ENCODE assay signal across 27 cellular contexts in the genomic region with DNA sequence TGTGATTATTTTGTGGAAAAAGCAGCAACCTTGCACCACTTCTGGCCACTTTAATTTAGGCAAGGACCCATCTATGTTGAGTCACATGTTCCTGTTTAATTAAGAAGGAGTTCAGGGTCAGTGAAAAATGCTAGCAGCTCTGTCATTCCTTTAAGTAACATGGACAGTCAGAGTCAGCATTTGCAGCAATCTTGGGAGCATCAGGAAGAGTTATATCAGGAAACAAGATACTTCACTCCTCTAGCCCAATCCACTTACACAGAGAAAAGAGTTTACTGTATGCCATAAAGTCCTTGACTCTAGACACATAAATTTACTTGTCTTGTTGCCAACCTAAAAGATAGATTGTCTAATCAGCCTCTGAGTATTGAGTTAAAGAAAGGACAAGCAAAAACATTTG.
"Had no signal": no experiment of that assay in that cellular context is flagged by ENCODE, and none has a peak within 500 bp of the region (broad histone marks: within the 10 kb centered on the region; RNA-seq: fewer than 3 reads in every experiment).

No MANE protein-coding gene starts in this region.

- H3K36me3 Mint-ChIP-seq: brain; neural progenitor cell; stimulated activated effector memory CD8-positive, alpha-beta T cell treated with anti-CD3 and anti-CD28 coated beads, Interleukin-12 subunit alpha, Interleukin-12 subunit beta, amount 100 ng/mL, for 72 hours had no signal

- H3K4me1 ChIP-seq: foreskin keratinocyte, neural progenitor cell, testis, upper lobe of left lung had no signal

- H3K4me3 Mint-ChIP-seq: activated CD4-positive, alpha-beta T cell treated with anti-CD3 and anti-CD28 coated beads, Interleukin-2, amount 10 ng/mL, durations not matched to agents 24 days and 14 days; activated CD8-positive, alpha-beta T cell treated with anti-CD3 and anti-CD28 coated beads for 36 hours; activated T-cell treated with anti-CD3 and anti-CD28 coated beads, Interleukin-2, amount 50 U/mL, for 24 hours; brain; neural progenitor cell; stimulated activated effector memory CD8-positive, alpha-beta T cell treated with anti-CD3 and anti-CD28 coated beads, Interleukin-12 subunit alpha, Interleukin-12 subunit beta, amount 100 ng/mL, for 72 hours; T-helper 2 cell treated with Interferon-gamma antibody and Interleukin-4, amounts not matched to agents 5 μg/mL and 100 μg/mL, for 36 hours had no signal

- H3K4me1 Mint-ChIP-seq: activated CD4-positive, alpha-beta T cell treated with anti-CD3 and anti-CD28 coated beads, Interleukin-2, amount 10 ng/mL, durations not matched to agents 24 days and 14 days; stimulated activated effector memory CD8-positive, alpha-beta T cell treated with anti-CD3 and anti-CD28 coated beads, Interleukin-12 subunit alpha, Interleukin-12 subunit beta, amount 100 ng/mL, for 72 hours had no signal

- H2AFZ ChIP-seq: hepatocyte, neural progenitor cell had no signal

- H3K9me3 ChIP-seq: ovary, stomach, testis, upper lobe of left lung had no signal

- H3K4me2 ChIP-seq: hepatocyte, neural progenitor cell had no signal

- H3K9ac ChIP-seq: neural progenitor cell had no signal

- H3K36me3 ChIP-seq: neural progenitor cell, ovary, stomach, upper lobe of left lung had no signal

- H3K4me3 ChIP-seq: dorsolateral prefrontal cortex, hepatocyte, lung, neural progenitor cell, ovary, stomach, testis, upper lobe of left lung had no signal

- H3K27me3 ChIP-seq: dorsolateral prefrontal cortex, foreskin keratinocyte, hepatocyte, neural progenitor cell, ovary, stomach, testis, upper lobe of left lung had no signal

- H3K9me3 Mint-ChIP-seq: activated CD4-positive, alpha-beta T cell treated with anti-CD3 and anti-CD28 coated beads, Interleukin-2, amount 10 ng/mL, durations not matched to agents 24 days and 14 days; activated CD8-positive, alpha-beta T cell treated with anti-CD3 and anti-CD28 coated beads for 36 hours; activated T-cell treated with anti-CD3 and anti-CD28 coated beads, Interleukin-2, amount 50 U/mL, for 24 hours; activated T-helper 2 cell treated with anti-CD3 and anti-CD28 coated beads, Interferon-gamma antibody, Interleukin-2, Interleukin-4, amounts not matched to agents 10 μg/mL and 5 μg/mL and 100 μg/mL, durations not matched to agents 14 hours and 24 hours and 36 hours; brain; neural progenitor cell; stimulated activated effector memory CD8-positive, alpha-beta T cell treated with anti-CD3 and anti-CD28 coated beads, Interleukin-12 subunit alpha, Interleukin-12 subunit beta, amount 100 ng/mL, for 72 hours; T-helper 2 cell treated with Interferon-gamma antibody and Interleukin-4, amounts not matched to agents 5 μg/mL and 100 μg/mL, for 36 hours had no signal

- DNase-seq: activated CD4-positive, alpha-beta T cell treated with anti-CD3 and anti-CD28 coated beads, Interleukin-2, amount 10 ng/mL, durations not matched to agents 24 days and 14 days; activated CD4-positive, CD25-positive, alpha-beta regulatory T cell; activated CD8-positive, alpha-beta T cell treated with anti-CD3 and anti-CD28 coated beads for 36 hours; activated naive CD4-positive, alpha-beta T cell treated with Interleukin-2 at 50 U/mL for 16 hours; activated T-cell treated with anti-CD3 and anti-CD28 coated beads, Interleukin-2, amount 50 U/mL, for 24 hours; anterior cingulate cortex; central memory CD4-positive, alpha-beta T cell; dorsolateral prefrontal cortex; foreskin keratinocyte; left cardiac atrium; midbrain; ovary; stimulated activated CD4-positive, alpha-beta T cell treated with anti-CD3 and anti-CD28 coated beads, Interleukin-4, amount 100 ng/mL, for 24 hours; stomach; testis; upper lobe of left lung had no signal

- H3K27ac ChIP-seq: dorsolateral prefrontal cortex, epithelial cell of prostate, foreskin keratinocyte, hepatocyte, neural progenitor cell, ovary, stomach, testis, upper lobe of left lung had no signal

- ATAC-seq: activated CD8-positive, alpha-beta T cell treated with anti-CD3 and anti-CD28 coated beads for 36 hours; foreskin keratinocyte; left cardiac atrium; stimulated activated effector memory CD8-positive, alpha-beta T cell treated with anti-CD3 and anti-CD28 coated beads, Interleukin-12 subunit alpha, Interleukin-12 subunit beta, amount 100 ng/mL, for 72 hours had no signal

- H3K27me3 Mint-ChIP-seq: activated CD4-positive, alpha-beta T cell treated with anti-CD3 and anti-CD28 coated beads, Interleukin-2, amount 10 ng/mL, durations not matched to agents 24 days and 14 days; activated CD8-positive, alpha-beta T cell treated with anti-CD3 and anti-CD28 coated beads for 36 hours; activated T-cell treated with anti-CD3 and anti-CD28 coated beads, Interleukin-2, amount 50 U/mL, for 24 hours; brain had no signal

- FAIRE-seq: colon, islet of Langerhans, TTC549 had no signal

- H3K27ac Mint-ChIP-seq: activated CD4-positive, alpha-beta T cell treated with anti-CD3 and anti-CD28 coated beads, Interleukin-2, amount 10 ng/mL, durations not matched to agents 24 days and 14 days; activated CD8-positive, alpha-beta T cell treated with anti-CD3 and anti-CD28 coated beads for 36 hours; activated T-cell treated with anti-CD3 and anti-CD28 coated beads, Interleukin-2, amount 50 U/mL, for 24 hours; activated T-helper 2 cell treated with anti-CD3 and anti-CD28 coated beads, Interferon-gamma antibody, Interleukin-2, Interleukin-4, amounts not matched to agents 10 μg/mL and 5 μg/mL and 100 μg/mL, durations not matched to agents 14 hours and 24 hours and 36 hours; neural progenitor cell; stimulated activated effector memory CD8-positive, alpha-beta T cell treated with anti-CD3 and anti-CD28 coated beads, Interleukin-12 subunit alpha, Interleukin-12 subunit beta, amount 100 ng/mL, for 72 hours; T-helper 2 cell treated with Interferon-gamma antibody and Interleukin-4, amounts not matched to agents 5 μg/mL and 100 μg/mL, for 36 hours had no signal

- H3K79me2 ChIP-seq: hepatocyte had no signal
